Comparison of ENCODE assay signal across 8 cellular contexts in genomic region chr17:74960739-74961342, GRCh38. TPM values are rescaled to one million over a fixed set of nuclear protein-coding genes. Genes with fewer than 3 reads are reported as not detected.
DNase-seq lines count a peak whose midpoint lies in the region; ATAC-seq, FAIRE-seq and TF ChIP-seq lines count a peak whose summit lies in the region.

No MANE protein-coding gene starts in this region.

- RAD21 ChIA-PET in HCT116 (lab: Charles Lee; ENCODE audit: low non-redundant PET in 1 of 2, low total read pairs in 2 of 2, uncharacterized antibody in 2 of 2, unreplicated experiment in 2 of 2), result interaction anchor here (0.6 to 1.9 kb wide), 14 partner anchors 27 to 273 kb away, joined by 3 to 11 read pairs (median 4); partner anchors contain the start of genes CDR2L (in 1 of the 2) and FDXR (in 1 of the 2)

- no peak for TF ChIP-seq POLR2A in HCT116 (IDR thresholded peaks at IDR 0.05; ENCODE audit: borderline replicate concordance, extremely low read depth, insufficient read depth, insufficient read length)
- TF ChIP-seq POLR2A in K562 (conservative IDR thresholded peaks at IDR 0.05), result no peak

- H3K27me3 ChIP-seq in BE2C, result no peaks in the 10 kb centered on the region
- no peaks in the 10 kb centered on the region for H3K27me3 ChIP-seq in HCT116 (ENCODE audit: insufficient read depth, low read length)
- no peaks in the 10 kb centered on the region; a peak in 1 of 5 replicates for H3K27me3 ChIP-seq in K562 (ENCODE audit: control insufficient read depth in 2 of 2, insufficient read depth in 2 of 2, low read length in 2 of 2)
- H3K27me3 ChIP-seq in dorsolateral prefrontal cortex, result no peaks in the 10 kb centered on the region

- H3K4me3 ChIP-seq in BE2C (ENCODE audit: low read depth, low read length), result no peak overlapping the region
- no peak overlapping the region for H3K4me3 ChIP-seq in HCT116 (replicated peaks in 1 of 2; ENCODE audit: low read depth in 1 of 2, low read length in 2 of 2)
- H3K4me3 ChIP-seq in K562, result no peak overlapping the region
- H3K4me3 ChIP-seq in dorsolateral prefrontal cortex, result no peak overlapping the region

- no peaks in the 10 kb centered on the region for H4K20me1 ChIP-seq in HCT116 (ENCODE audit: insufficient read depth)
- H4K20me1 ChIP-seq in K562 (replicated peaks; ENCODE audit: control insufficient read depth, insufficient read depth, low read length), result no peaks in the 10 kb centered on the region

- WGBS in K562 (ENCODE audit: insufficient coverage, low coverage, missing lambda C conversion rate), result 9% methylated on average over 13 of the region's 17 CpGs

- H3K4me1 ChIP-seq in BE2C, result no peaks in the 10 kb centered on the region
- peaks cover 7 to 17% of the 10 kb centered on the region in 2 experiments; a peak in 3 of 4 replicates for H3K4me1 ChIP-seq in HCT116 (ENCODE audit: control insufficient read depth in 1 of 2, insufficient read depth in 2 of 2, low read length in 2 of 2)
- peaks cover 10 to 49% of the 10 kb centered on the region in 2 experiments; a peak in 4 of 5 replicates for H3K4me1 ChIP-seq in K562 (replicated peaks in 1 of 2; ENCODE audit: control insufficient read depth in 2 of 2, insufficient read depth in 2 of 2, low read length in 2 of 2)

- no peaks in the 10 kb centered on the region for H3K9me1 ChIP-seq in K562 (ENCODE audit: control insufficient read depth, insufficient read depth, low read length)

- H3K27me3 Mint-ChIP-seq in naive B cell, result peaks cover 0 to 48% (median 31%) of the 10 kb centered on the region in 3 donors

- no TSS peak for BruUV-seq in HCT116 (replicated peaks; lab: Mats Ljungman, UMichigan)
- BruUV-seq in K562 (replicated peaks; lab: Mats Ljungman, UMichigan), result no TSS peak

- no peaks in the 10 kb centered on the region for H3K36me3 Mint-ChIP-seq in naive B cell

- TF ChIP-seq RAD21 in HCT116 (IDR thresholded peaks at IDR 0.05; ENCODE audit: low read depth) (peak; percentile 64), K562 (CRISPR knock-in tag; conservative IDR thresholded peaks at IDR 0.05 in 1 of 2, IDR thresholded peaks at IDR 0.05 in 1 of 2) (peak; percentile 85 to 96)

- in situ Hi-C loops in K562 (cut with MboI), result loop anchor here (5.0 kb wide), 1 partner anchor 151 kb away; no protein-coding TSS in a partner anchor

- H3K9me2 ChIP-seq in HCT116 (ENCODE audit: insufficient read depth), result no peaks in the 10 kb centered on the region

- peak overlapping the region; percentile 52 for H3K4me2 ChIP-seq in HCT116 (ENCODE audit: low read length)
- peak overlapping the region; percentile 54 for H3K4me2 ChIP-seq in K562 (ENCODE audit: insufficient read depth, low read length)

- H3K4me3 Mint-ChIP-seq in naive B cell, result no peak overlapping the region

- no peaks in the 10 kb centered on the region for H3K9me3 Mint-ChIP-seq in naive B cell

- POLR2A ChIA-PET in HCT116 (lab: Charles Lee), result interaction anchor here (0.6 to 2.3 kb wide), 9 partner anchors 9 to 241 kb away, joined by 3 to 10 read pairs (median 3); partner anchors contain the start of genes ARMC7, CDR2L, FDXR and HID1
- POLR2A ChIA-PET in K562 (lab: Yijun Ruan, JAX), result interaction anchor here (0.5 to 2.5 kb wide), 33 partner anchors 9 to 279 kb away, joined by 3 to 16 read pairs (median 4); partner anchors contain the start of genes ARMC7, FDXR, MRPL58 and NUP85

- no peaks in the 10 kb centered on the region for H3K9me3 ChIP-seq in BE2C
- no peaks in the 10 kb centered on the region for H3K9me3 ChIP-seq in HCT116 (ENCODE audit: control insufficient read depth in 1 of 2, insufficient read depth in 1 of 2, low read depth in 1 of 2, low read length in 2 of 2)
- peaks cover 4% of the 10 kb centered on the region; the same call in 1 of the 2 replicates for H3K9me3 ChIP-seq in K562 (replicated peaks; ENCODE audit: control insufficient read depth, insufficient read depth, low read depth, low read length)

- H3K36me3 ChIP-seq in BE2C (no peaks in the 10 kb centered on the region), HCT116 (ENCODE audit: control insufficient read depth in 1 of 2, insufficient read depth in 2 of 2, low read length in 2 of 2) (no peaks in the 10 kb centered on the region), K562 (ENCODE audit: control insufficient read depth, insufficient read depth, low read length) (no peaks in the 10 kb centered on the region)

- no peak overlapping the region for H2AFZ ChIP-seq in HCT116 (ENCODE audit: low read depth, low read length, poor library complexity, severe bottlenecking)
- peak overlapping the region; percentile 93 for H2AFZ ChIP-seq in K562 (ENCODE audit: low read depth, low read length)

- TF ChIP-seq CTCF in BE2C (IDR thresholded peaks at IDR 0.05; ENCODE audit: low read depth, low read length) (peak; percentile 78), HCT116 (IDR thresholded peaks at IDR 0.05 in 2 of 3, conservative IDR thresholded peaks at IDR 0.05 in 1 of 3; ENCODE audit: borderline replicate concordance in 1 of 3, insufficient read depth in 1 of 3, low read depth in 2 of 3, low read length in 2 of 3) (peak; percentile 54 to 67 (median 64); a peak in 5 of 6 replicates), K562 (IDR thresholded peaks at IDR 0.05 in 2 of 3, conservative IDR thresholded peaks at IDR 0.05 in 1 of 3; ENCODE audit: insufficient read depth in 2 of 3, low read depth in 1 of 3, low read length in 3 of 3) (peak; percentile 90 to 92 (median 91)), dorsolateral prefrontal cortex (IDR thresholded peaks at IDR 0.05 in 54 of 56, conservative IDR thresholded peaks at IDR 0.05 in 2 of 56; ENCODE audit: low read depth in 1 of 56, partially characterized antibody in 56 of 56) (peak in 2 of 56 donors; percentile 16 to 20)

- intact Hi-C loops in HCT116 (cut with micrococcal nuclease) (loop anchor here (1.0 to 5.0 kb wide), 7 partner anchors 45 to 451 kb away; partner anchors contain the start of gene MRPL58), K562 (cut with micrococcal nuclease) (loop anchor here (1.0 to 5.0 kb wide), 6 partner anchors 45 to 452 kb away; no protein-coding TSS in a partner anchor), dorsolateral prefrontal cortex (cut with DNase I) (loop anchor here (2.0 to 5.0 kb wide), 3 partner anchors 52 to 241 kb away; partner anchors contain the start of gene MRPL58 (in 1 of the 2))

- H3K79me2 ChIP-seq in HCT116 (ENCODE audit: insufficient read depth, low read length), result no peaks in the 10 kb centered on the region
- no peaks in the 10 kb centered on the region for H3K79me2 ChIP-seq in K562 (ENCODE audit: control insufficient read depth, insufficient read depth, low read length)

- CTCF ChIA-PET in HCT116 (lab: Charles Lee), result interaction anchor here (0.6 to 3.9 kb wide), 50 partner anchors 9 to 452 kb away, joined by 3 to 36 read pairs (median 8); partner anchors contain the start of genes ATP5PD, CDR2L, FDXR and HID1
- CTCF ChIA-PET in K562 (lab: Yijun Ruan, JAX; ENCODE audit: low intra/inter-chr PET ratio), result interaction anchor here (0.5 to 6.3 kb wide), 13 partner anchors 37 to 710 kb away, joined by 3 to 86 read pairs (median 7); partner anchors contain the start of genes OTOP2 and USH1G

- H3K27ac ChIP-seq in HCT116 (ENCODE audit: low read depth, low read length) (peak overlapping the region; percentile 29; the same call in 1 of the 2 replicates), K562 (ENCODE audit: extremely low read depth, low read depth, low read length) (peak overlapping the region; percentile 15; the same call in 1 of the 3 replicates), dorsolateral prefrontal cortex (peak overlapping the region in 9 of 59 donors; percentile 7 to 99 (median 97))

- H3K9ac ChIP-seq in HCT116 (ENCODE audit: low read length) (peak overlapping the region; percentile 23; the same call in 1 of the 2 replicates), K562 (ENCODE audit: insufficient read depth in 1 of 2, low read depth in 2 of 2, low read length in 2 of 2) (peak overlapping the region; percentile 15 to 57; a peak in 1 of 4 replicates)

- peak; percentile 67 for ATAC-seq in HCT116
- ATAC-seq in K562, result peak; percentile 89
- ATAC-seq in naive B cell (ENCODE audit: low read depth in 2 of 2), result peak; percentile 63 to 65
- no peak for ATAC-seq in HG03135 (IDR thresholded peaks at IDR 0.05; ENCODE audit: unreplicated experiment)
- no peak for ATAC-seq in GM19324 (IDR thresholded peaks at IDR 0.05; ENCODE audit: low FRiP score, unreplicated experiment)

- peak; percentile 92 for FAIRE-seq in K562 (lab: Jason Lieb, UNC)

- no peak overlapping the region for H3K27ac Mint-ChIP-seq in naive B cell

- H3K4me1 Mint-ChIP-seq in naive B cell, result peaks cover 3 to 8% (median 5%) of the 10 kb centered on the region in 3 donors

- TF ChIP-seq EP300 in K562 (IDR thresholded peaks at IDR 0.05; ENCODE audit: low read length), result no peak

- peak; percentile 82 for DNase-seq in BE2C
- DNase-seq in HCT116 (ENCODE audit: low read depth, low spot score), result peak; percentile 54
- peak; percentile 85 for DNase-seq in SK-N-DZ (ENCODE audit: low spot score)
- DNase-seq in K562 (ENCODE audit: extremely low read depth in 1 of 4, low spot score in 3 of 4), result peak; percentile 91 to 92 (median 92)
- DNase-seq in naive B cell, result peak; percentile 23
- no peak for DNase-seq in dorsolateral prefrontal cortex

RNA-seq across cellular contexts. Expression of gene HID1, which starts 11.7 kb away (rescaled TPM):
- polyA plus RNA-seq in BE2C (2012; ENCODE audit: insufficient read depth, insufficient read length, low read depth), result 5.9 TPM
- total RNA-seq in HCT116 (2021; ENCODE audit: unreplicated experiment) (43.8 TPM), K562 (2014; rRNA removed) (0.04 and 0.14 TPM in 2 replicates), K562 (2014; rRNA removed; fragmentation: Illumina TruSeq; extraction: Trizol) (0.19 TPM in 1 of 2 replicates, not detected in the other), K562 (2015; rRNA removed; fragmentation: Illumina TruSeq; extraction: Trizol) (0.15 and 0.54 TPM in 2 replicates), K562 (2021) (0.91 and 1.2 TPM in 2 replicates), dorsolateral prefrontal cortex (100 to 1,000 TPM in 81 of 120 experiments, 10 to 100 TPM in 39; 70.3 to 228 (median 111) TPM)
- 37.7 and 58.1 TPM in 2 replicates for polyA plus RNA-seq in HCT116 (2012)
- polyA plus RNA-seq in SK-N-DZ (2014; cell fraction: cytosol; rRNA removed), result 1.5 and 4.5 TPM in 2 replicates
- 10.2 and 20.4 TPM in 2 replicates for polyA plus RNA-seq in SK-N-DZ (2014; cell fraction: nucleus; rRNA removed)
- 1.1 and 7.8 TPM in 2 replicates for total RNA-seq in K562 (2011; cell fraction: chromatin; rRNA removed; ENCODE audit: low replicate concordance)
- total RNA-seq in K562 (2011; cell fraction: nucleolus; rRNA removed), result 2.2 and 4.0 TPM in 2 replicates
- 2.1 and 2.5 TPM in 2 replicates for total RNA-seq in K562 (2011; cell fraction: nucleoplasm; rRNA removed)
- polyA plus RNA-seq in K562 (2011; rRNA removed) (0.53 and 1.4 TPM in 2 replicates), K562 (2014; fragmentation: Illumina TruSeq; extraction: Trizol) (0.53 and 0.71 TPM in 2 replicates), K562 (2014; fragmentation: Nextera tagmentation; extraction: Ambion mirVana) (under 1 TPM in 1 of 2 experiments, not detected in 1; 0.15 TPM), K562 (2014; rRNA removed) (1.1 and 2.1 TPM in 2 replicates), naive B cell (ENCODE audit: low read depth in 6 of 6) (under 1 TPM in 2 of 6 donors, not detected in 4; 0.08 to 0.23 TPM)
- 0.32 and 1.4 TPM in 2 replicates for polyA plus RNA-seq in K562 (2011; cell fraction: cytosol; rRNA removed)
- 7.9 and 8.7 TPM in 2 replicates for polyA plus RNA-seq in K562 (2011; cell fraction: nucleus; rRNA removed)
- polyA plus RNA-seq in K562 (2012), result 1.3 and 3.5 TPM in 2 replicates
- polyA minus RNA-seq in K562 (2011; rRNA and poly(A)+ RNA removed), result 0.75 and 1.2 TPM in 2 replicates
- 1.4 TPM in 1 of 2 replicates, not detected in the other for polyA minus RNA-seq in K562 (2011; cell fraction: cytosol; rRNA and poly(A)+ RNA removed)
- 1.6 and 1.7 TPM in 2 replicates for polyA minus RNA-seq in K562 (2011; cell fraction: nucleus; rRNA and poly(A)+ RNA removed)

RNA-seq across cellular contexts. Expression of gene OTOP3, which starts 25.1 kb away (rescaled TPM):
- not detected for polyA plus RNA-seq in BE2C (2012; ENCODE audit: insufficient read depth, insufficient read length, low read depth)
- total RNA-seq in HCT116 (2021; ENCODE audit: unreplicated experiment) (not detected), K562 (2014; rRNA removed) (not detected in 2 replicates), K562 (2014; rRNA removed; fragmentation: Illumina TruSeq; extraction: Trizol) (not detected in 2 replicates), K562 (2015; rRNA removed; fragmentation: Illumina TruSeq; extraction: Trizol) (not detected in 2 replicates), K562 (2021) (not detected in 2 replicates), dorsolateral prefrontal cortex (not detected)
- polyA plus RNA-seq in HCT116 (2012), result not detected in 2 replicates
- polyA plus RNA-seq in SK-N-DZ (2014; cell fraction: cytosol; rRNA removed), result not detected in 2 replicates
- polyA plus RNA-seq in SK-N-DZ (2014; cell fraction: nucleus; rRNA removed), result not detected in 2 replicates
- total RNA-seq in K562 (2011; cell fraction: chromatin; rRNA removed; ENCODE audit: low replicate concordance), result not detected in 2 replicates
- not detected in 2 replicates for total RNA-seq in K562 (2011; cell fraction: nucleolus; rRNA removed)
- not detected in 2 replicates for total RNA-seq in K562 (2011; cell fraction: nucleoplasm; rRNA removed)
- polyA plus RNA-seq in K562 (2011; rRNA removed) (not detected in 2 replicates), K562 (2014; fragmentation: Illumina TruSeq; extraction: Trizol) (not detected in 2 replicates), K562 (2014; fragmentation: Nextera tagmentation; extraction: Ambion mirVana) (not detected), K562 (2014; rRNA removed) (not detected in 2 replicates), naive B cell (ENCODE audit: low read depth in 6 of 6) (not detected)
- polyA plus RNA-seq in K562 (2011; cell fraction: cytosol; rRNA removed), result not detected in 2 replicates
- polyA plus RNA-seq in K562 (2011; cell fraction: nucleus; rRNA removed), result not detected in 2 replicates
- not detected in 2 replicates for polyA plus RNA-seq in K562 (2012)
- polyA minus RNA-seq in K562 (2011; rRNA and poly(A)+ RNA removed), result not detected in 2 replicates
- polyA minus RNA-seq in K562 (2011; cell fraction: cytosol; rRNA and poly(A)+ RNA removed), result not detected in 2 replicates
- not detected in 2 replicates for polyA minus RNA-seq in K562 (2011; cell fraction: nucleus; rRNA and poly(A)+ RNA removed)

RNA-seq across cellular contexts. Expression of gene CDR2L, which starts 26.6 kb away (rescaled TPM):
- 12.8 TPM for polyA plus RNA-seq in BE2C (2012; ENCODE audit: insufficient read depth, insufficient read length, low read depth)
- 26.5 TPM for total RNA-seq in HCT116 (2021; ENCODE audit: unreplicated experiment)
- polyA plus RNA-seq in HCT116 (2012), result 16.9 and 17.4 TPM in 2 replicates
- 13.7 and 18.2 TPM in 2 replicates for polyA plus RNA-seq in SK-N-DZ (2014; cell fraction: cytosol; rRNA removed)
- 20.1 and 30.5 TPM in 2 replicates for polyA plus RNA-seq in SK-N-DZ (2014; cell fraction: nucleus; rRNA removed)
- 1.3 and 5.0 TPM in 2 replicates for total RNA-seq in K562 (2011; cell fraction: chromatin; rRNA removed; ENCODE audit: low replicate concordance)
- total RNA-seq in K562 (2011; cell fraction: nucleolus; rRNA removed), result 3.9 and 4.0 TPM in 2 replicates
- 2.5 and 3.4 TPM in 2 replicates for total RNA-seq in K562 (2011; cell fraction: nucleoplasm; rRNA removed)
- total RNA-seq in K562 (2014; rRNA removed), result 8.8 and 9.8 TPM in 2 replicates
- total RNA-seq in K562 (2014; rRNA removed; fragmentation: Illumina TruSeq; extraction: Trizol), result 2.0 and 2.7 TPM in 2 replicates
- total RNA-seq in K562 (2015; rRNA removed; fragmentation: Illumina TruSeq; extraction: Trizol), result 4.0 and 4.3 TPM in 2 replicates
- 15.5 and 16.0 TPM in 2 replicates for total RNA-seq in K562 (2021)
- polyA plus RNA-seq in K562 (2011; rRNA removed), result 3.1 and 5.5 TPM in 2 replicates
- 6.0 and 8.6 TPM in 2 replicates for polyA plus RNA-seq in K562 (2011; cell fraction: cytosol; rRNA removed)
- 6.9 and 7.8 TPM in 2 replicates for polyA plus RNA-seq in K562 (2011; cell fraction: nucleus; rRNA removed)
- polyA plus RNA-seq in K562 (2012), result 6.1 and 7.1 TPM in 2 replicates
- polyA plus RNA-seq in K562 (2014; fragmentation: Illumina TruSeq; extraction: Trizol), result 7.3 and 8.9 TPM in 2 replicates
- 1 to 10 TPM; 5.3 to 8.2 TPM for polyA plus RNA-seq in K562 (2014; fragmentation: Nextera tagmentation; extraction: Ambion mirVana)
- 8.0 and 9.8 TPM in 2 replicates for polyA plus RNA-seq in K562 (2014; rRNA removed)
- polyA minus RNA-seq in K562 (2011; rRNA and poly(A)+ RNA removed), result 1.8 and 2.2 TPM in 2 replicates
- 4.5 and 6.5 TPM in 2 replicates for polyA minus RNA-seq in K562 (2011; cell fraction: cytosol; rRNA and poly(A)+ RNA removed)
- 1.5 and 1.7 TPM in 2 replicates for polyA minus RNA-seq in K562 (2011; cell fraction: nucleus; rRNA and poly(A)+ RNA removed)
- not detected for polyA plus RNA-seq in naive B cell (ENCODE audit: low read depth in 6 of 6)
- 10 to 100 TPM; 11.9 to 63.9 (median 22.6) TPM for total RNA-seq in dorsolateral prefrontal cortex

RNA-seq across cellular contexts. Expression of gene OTOP2, which starts 36.8 kb away (rescaled TPM):
- not detected for polyA plus RNA-seq in BE2C (2012; ENCODE audit: insufficient read depth, insufficient read length, low read depth)
- total RNA-seq in HCT116 (2021; ENCODE audit: unreplicated experiment) (not detected), K562 (2014; rRNA removed) (not detected in 2 replicates), K562 (2014; rRNA removed; fragmentation: Illumina TruSeq; extraction: Trizol) (0.11 TPM in 1 of 2 replicates, not detected in the other), K562 (2015; rRNA removed; fragmentation: Illumina TruSeq; extraction: Trizol) (0.19 and 0.36 TPM in 2 replicates), K562 (2021) (0.18 and 0.27 TPM in 2 replicates), dorsolateral prefrontal cortex (not detected)
- polyA plus RNA-seq in HCT116 (2012), result 0.04 and 0.07 TPM in 2 replicates
- not detected in 2 replicates for polyA plus RNA-seq in SK-N-DZ (2014; cell fraction: cytosol; rRNA removed)
- not detected in 2 replicates for polyA plus RNA-seq in SK-N-DZ (2014; cell fraction: nucleus; rRNA removed)
- 0.40 and 0.51 TPM in 2 replicates for total RNA-seq in K562 (2011; cell fraction: chromatin; rRNA removed; ENCODE audit: low replicate concordance)
- total RNA-seq in K562 (2011; cell fraction: nucleolus; rRNA removed), result 0.17 and 0.26 TPM in 2 replicates
- 0.46 TPM in 1 of 2 replicates, not detected in the other for total RNA-seq in K562 (2011; cell fraction: nucleoplasm; rRNA removed)
- polyA plus RNA-seq in K562 (2011; rRNA removed) (0.28 and 0.31 TPM in 2 replicates), K562 (2014; fragmentation: Illumina TruSeq; extraction: Trizol) (0.25 TPM in 1 of 2 replicates, not detected in the other), K562 (2014; fragmentation: Nextera tagmentation; extraction: Ambion mirVana) (under 1 TPM; 0.04 to 0.06 TPM), K562 (2014; rRNA removed) (0.08 and 0.09 TPM in 2 replicates), naive B cell (ENCODE audit: low read depth in 6 of 6) (not detected)
- 0.28 and 0.42 TPM in 2 replicates for polyA plus RNA-seq in K562 (2011; cell fraction: cytosol; rRNA removed)
- 1.1 and 1.2 TPM in 2 replicates for polyA plus RNA-seq in K562 (2011; cell fraction: nucleus; rRNA removed)
- polyA plus RNA-seq in K562 (2012), result 0.35 and 0.68 TPM in 2 replicates
- polyA minus RNA-seq in K562 (2011; rRNA and poly(A)+ RNA removed), result 0.09 TPM in 1 of 2 replicates, not detected in the other
- polyA minus RNA-seq in K562 (2011; cell fraction: cytosol; rRNA and poly(A)+ RNA removed), result not detected in 2 replicates
- polyA minus RNA-seq in K562 (2011; cell fraction: nucleus; rRNA and poly(A)+ RNA removed), result 0.27 and 0.33 TPM in 2 replicates

RNA-seq across cellular contexts. Expression of gene USH1G, which starts 37.8 kb away (rescaled TPM):
- not detected for polyA plus RNA-seq in BE2C (2012; ENCODE audit: insufficient read depth, insufficient read length, low read depth)
- total RNA-seq in HCT116 (2021; ENCODE audit: unreplicated experiment) (3.1 TPM), K562 (2014; rRNA removed) (0.64 and 1.2 TPM in 2 replicates), K562 (2014; rRNA removed; fragmentation: Illumina TruSeq; extraction: Trizol) (0.16 and 0.22 TPM in 2 replicates), K562 (2015; rRNA removed; fragmentation: Illumina TruSeq; extraction: Trizol) (0.43 and 0.53 TPM in 2 replicates), K562 (2021) (1.00 and 1.4 TPM in 2 replicates), dorsolateral prefrontal cortex (under 1 TPM in 3 of 120 experiments, not detected in 117; 0.10 to 0.19 (median 0.16) TPM)
- 2.2 and 2.4 TPM in 2 replicates for polyA plus RNA-seq in HCT116 (2012)
- polyA plus RNA-seq in SK-N-DZ (2014; cell fraction: cytosol; rRNA removed), result 0.40 TPM in 1 of 2 replicates, not detected in the other
- not detected in 2 replicates for polyA plus RNA-seq in SK-N-DZ (2014; cell fraction: nucleus; rRNA removed)
- total RNA-seq in K562 (2011; cell fraction: chromatin; rRNA removed; ENCODE audit: low replicate concordance), result 2.8 and 9.8 TPM in 2 replicates
- 7.1 and 8.3 TPM in 2 replicates for total RNA-seq in K562 (2011; cell fraction: nucleolus; rRNA removed)
- 4.5 and 5.5 TPM in 2 replicates for total RNA-seq in K562 (2011; cell fraction: nucleoplasm; rRNA removed)
- polyA plus RNA-seq in K562 (2011; rRNA removed) (0.57 and 0.77 TPM in 2 replicates), K562 (2014; fragmentation: Illumina TruSeq; extraction: Trizol) (0.42 and 0.71 TPM in 2 replicates), K562 (2014; fragmentation: Nextera tagmentation; extraction: Ambion mirVana) (not detected), K562 (2014; rRNA removed) (0.57 and 0.69 TPM in 2 replicates), naive B cell (ENCODE audit: low read depth in 6 of 6) (not detected)
- polyA plus RNA-seq in K562 (2011; cell fraction: cytosol; rRNA removed), result 0.65 and 1.9 TPM in 2 replicates
- 1.2 and 2.7 TPM in 2 replicates for polyA plus RNA-seq in K562 (2011; cell fraction: nucleus; rRNA removed)
- 1.5 and 2.1 TPM in 2 replicates for polyA plus RNA-seq in K562 (2012)
- polyA minus RNA-seq in K562 (2011; rRNA and poly(A)+ RNA removed), result 4.8 and 11.0 TPM in 2 replicates
- 0.82 and 1.6 TPM in 2 replicates for polyA minus RNA-seq in K562 (2011; cell fraction: cytosol; rRNA and poly(A)+ RNA removed)
- 4.0 and 5.0 TPM in 2 replicates for polyA minus RNA-seq in K562 (2011; cell fraction: nucleus; rRNA and poly(A)+ RNA removed)

Comparison
In these comparisons a context has a peak if more than half of its experiments do, and no peak if none do; other contexts are left out.
1. DNase-seq: peak in BE2C (single experiment), HCT116 (single experiment), SK-N-DZ (single experiment), K562 (4 of 4) and naive B cell (single experiment); none in dorsolateral prefrontal cortex (0 of 10).
2. ATAC-seq: peak in HCT116 (single experiment), K562 (single experiment) and naive B cell (2 of 2); none in HG03135 (single experiment) and GM19324 (single experiment).